ENCODE assay signal across 1 cellular context in the genomic region with DNA sequence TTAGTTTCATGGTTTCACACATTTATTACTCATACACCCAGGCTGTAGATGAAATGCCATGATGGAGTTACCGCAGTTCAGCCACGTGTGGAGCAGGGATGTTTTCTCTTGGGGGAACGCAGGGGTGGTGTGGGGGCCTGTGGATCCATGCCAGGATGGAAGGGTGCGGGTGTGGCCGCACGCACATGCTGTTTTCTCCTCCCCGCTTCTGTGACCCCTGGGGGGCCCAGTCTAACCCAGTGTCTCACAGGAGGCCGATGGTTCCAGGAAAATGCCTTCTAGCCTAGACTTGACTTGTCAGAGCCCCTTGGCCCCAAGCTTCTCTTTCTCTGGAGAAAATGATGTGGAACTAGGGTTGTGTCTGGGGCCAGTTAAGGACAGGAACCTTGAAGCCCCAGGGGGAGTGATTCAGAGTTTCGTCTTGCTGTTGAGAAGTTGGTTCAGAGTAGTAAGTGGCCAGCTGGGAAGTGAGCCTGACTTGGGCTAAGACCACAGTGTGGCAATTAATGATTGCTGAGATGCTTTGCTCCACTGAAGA.
TF ChIP-seq lines count a peak whose summit lies in the region.

No MANE protein-coding gene starts in this region.

TF ChIP-seq in K562, 482 proteins besides CTCF, POLR2A, EP300 and RAD21 (continued from another document):
- TF ChIP-seq EGR1 (conservative IDR thresholded peaks at IDR 0.05) (no peak), YBX1 (IDR thresholded peaks at IDR 0.05) (no peak), SMAD3 (CRISPR knock-in tag; conservative IDR thresholded peaks at IDR 0.05) (no peak), MBD2 (IDR thresholded peaks at IDR 0.05; ENCODE audit: borderline replicate concordance, low read depth) (no peak), KDM2B (CRISPR knock-in tag; IDR thresholded peaks at IDR 0.05) (no peak), NFYB (IDR thresholded peaks at IDR 0.05; ENCODE audit: extremely low read depth, insufficient read length) (no peak), DMBX1 (CRISPR knock-in tag; IDR thresholded peaks at IDR 0.05; ENCODE audit: borderline replicate concordance) (peak; percentile 94), FOSL1 (tag; conservative IDR thresholded peaks at IDR 0.05) (no peak), MYNN (IDR thresholded peaks at IDR 0.05) (no peak), MYNN (CRISPR knock-in tag; IDR thresholded peaks at IDR 0.05) (no peak)
- TF ChIP-seq, protein P1, sequence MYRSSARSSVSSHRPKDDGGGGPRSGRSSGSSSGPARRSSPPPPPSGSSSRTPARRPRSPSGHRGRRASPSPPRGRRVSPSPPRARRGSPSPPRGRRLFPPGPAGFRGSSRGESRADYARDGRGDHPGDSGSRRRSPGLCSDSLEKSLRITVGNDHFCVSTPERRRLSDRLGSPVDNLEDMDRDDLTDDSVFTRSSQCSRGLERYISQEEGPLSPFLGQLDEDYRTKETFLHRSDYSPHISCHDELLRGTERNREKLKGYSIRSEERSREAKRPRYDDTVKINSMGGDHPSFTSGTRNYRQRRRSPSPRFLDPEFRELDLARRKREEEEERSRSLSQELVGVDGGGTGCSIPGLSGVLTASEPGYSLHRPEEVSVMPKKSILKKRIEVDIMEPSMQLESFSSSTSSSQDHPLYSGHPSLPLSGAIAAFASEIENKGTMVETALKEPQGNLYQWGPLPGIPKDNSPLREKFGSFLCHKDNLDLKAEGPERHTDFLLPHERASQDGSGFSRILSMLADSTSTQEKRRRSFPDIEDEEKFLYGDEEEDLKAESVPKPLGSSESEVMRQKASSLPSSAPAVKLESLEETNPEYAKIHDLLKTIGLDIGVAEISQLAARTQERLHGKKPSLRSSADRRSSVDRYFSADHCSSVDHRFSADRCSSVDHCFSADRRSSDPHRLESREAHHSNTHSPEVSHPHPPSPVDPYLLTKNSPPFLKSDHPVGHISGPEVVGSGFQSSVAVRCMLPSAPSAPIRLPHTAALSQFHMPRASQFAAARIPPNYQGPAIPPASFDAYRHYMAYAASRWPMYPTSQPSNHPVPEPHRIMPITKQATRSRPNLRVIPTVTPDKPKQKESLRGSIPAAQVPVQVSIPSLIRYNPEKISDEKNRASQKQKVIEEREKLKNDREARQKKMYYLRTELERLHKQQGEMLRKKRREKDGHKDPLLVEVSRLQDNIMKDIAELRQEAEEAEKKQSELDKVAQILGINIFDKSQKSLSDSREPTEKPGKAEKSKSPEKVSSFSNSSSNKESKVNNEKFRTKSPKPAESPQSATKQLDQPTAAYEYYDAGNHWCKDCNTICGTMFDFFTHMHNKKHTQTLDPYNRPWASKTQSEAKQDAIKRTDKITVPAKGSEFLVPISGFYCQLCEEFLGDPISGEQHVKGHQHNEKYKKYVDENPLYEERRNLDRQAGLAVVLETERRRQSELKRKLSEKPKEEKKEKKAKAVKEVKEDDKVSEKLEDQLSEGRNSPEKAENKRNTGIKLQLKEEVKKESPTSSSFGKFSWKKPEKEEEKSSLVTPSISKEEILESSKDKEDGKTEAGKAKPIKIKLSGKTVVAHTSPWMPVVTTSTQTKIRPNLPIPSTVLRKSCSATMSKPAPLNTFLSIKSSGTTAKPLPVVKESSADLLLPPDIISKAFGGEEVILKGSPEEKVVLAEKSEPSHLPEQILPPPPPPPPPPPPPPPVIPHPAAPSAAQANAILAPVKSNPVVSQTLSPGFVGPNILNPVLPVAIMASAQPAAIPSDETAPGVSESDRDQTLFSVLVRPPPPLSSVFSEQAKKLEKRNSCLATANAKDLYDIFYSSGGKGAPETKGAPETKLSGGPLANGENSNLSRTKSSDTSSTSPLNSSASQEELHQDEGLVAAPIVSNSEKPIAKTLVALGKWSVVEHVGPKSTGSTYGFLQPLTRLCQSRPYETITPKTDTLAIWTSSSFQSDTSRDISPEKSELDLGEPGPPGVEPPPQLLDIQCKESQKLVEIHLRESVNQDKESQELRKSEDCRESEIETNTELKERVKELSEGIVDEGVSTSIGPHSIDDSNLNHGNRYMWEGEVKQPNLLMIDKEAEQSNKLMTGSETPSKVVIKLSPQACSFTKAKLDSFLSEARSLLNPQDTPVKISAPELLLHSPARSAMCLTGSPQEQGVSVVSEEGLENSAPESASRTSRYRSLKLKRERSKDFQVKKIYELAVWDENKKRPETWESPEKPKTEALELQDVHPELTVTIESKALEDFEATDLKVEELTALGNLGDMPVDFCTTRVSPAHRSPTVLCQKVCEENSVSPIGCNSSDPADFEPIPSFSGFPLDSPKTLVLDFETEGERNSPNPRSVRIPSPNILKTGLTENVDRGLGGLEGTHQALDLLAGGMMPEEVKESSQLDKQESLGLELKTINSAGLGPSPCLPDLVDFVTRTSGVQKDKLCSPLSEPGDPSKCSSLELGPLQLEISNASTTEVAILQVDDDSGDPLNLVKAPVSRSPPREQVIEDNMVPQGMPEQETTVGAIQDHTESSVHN (IDR thresholded peaks at IDR 0.05; ENCODE audit: borderline replicate concordance in 1 of 2, low read depth in 1 of 2): no peak
- TF ChIP-seq, protein P2, sequence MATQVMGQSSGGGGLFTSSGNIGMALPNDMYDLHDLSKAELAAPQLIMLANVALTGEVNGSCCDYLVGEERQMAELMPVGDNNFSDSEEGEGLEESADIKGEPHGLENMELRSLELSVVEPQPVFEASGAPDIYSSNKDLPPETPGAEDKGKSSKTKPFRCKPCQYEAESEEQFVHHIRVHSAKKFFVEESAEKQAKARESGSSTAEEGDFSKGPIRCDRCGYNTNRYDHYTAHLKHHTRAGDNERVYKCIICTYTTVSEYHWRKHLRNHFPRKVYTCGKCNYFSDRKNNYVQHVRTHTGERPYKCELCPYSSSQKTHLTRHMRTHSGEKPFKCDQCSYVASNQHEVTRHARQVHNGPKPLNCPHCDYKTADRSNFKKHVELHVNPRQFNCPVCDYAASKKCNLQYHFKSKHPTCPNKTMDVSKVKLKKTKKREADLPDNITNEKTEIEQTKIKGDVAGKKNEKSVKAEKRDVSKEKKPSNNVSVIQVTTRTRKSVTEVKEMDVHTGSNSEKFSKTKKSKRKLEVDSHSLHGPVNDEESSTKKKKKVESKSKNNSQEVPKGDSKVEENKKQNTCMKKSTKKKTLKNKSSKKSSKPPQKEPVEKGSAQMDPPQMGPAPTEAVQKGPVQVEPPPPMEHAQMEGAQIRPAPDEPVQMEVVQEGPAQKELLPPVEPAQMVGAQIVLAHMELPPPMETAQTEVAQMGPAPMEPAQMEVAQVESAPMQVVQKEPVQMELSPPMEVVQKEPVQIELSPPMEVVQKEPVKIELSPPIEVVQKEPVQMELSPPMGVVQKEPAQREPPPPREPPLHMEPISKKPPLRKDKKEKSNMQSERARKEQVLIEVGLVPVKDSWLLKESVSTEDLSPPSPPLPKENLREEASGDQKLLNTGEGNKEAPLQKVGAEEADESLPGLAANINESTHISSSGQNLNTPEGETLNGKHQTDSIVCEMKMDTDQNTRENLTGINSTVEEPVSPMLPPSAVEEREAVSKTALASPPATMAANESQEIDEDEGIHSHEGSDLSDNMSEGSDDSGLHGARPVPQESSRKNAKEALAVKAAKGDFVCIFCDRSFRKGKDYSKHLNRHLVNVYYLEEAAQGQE (CRISPR knock-in tag; IDR thresholded peaks at IDR 0.05; ENCODE audit: low read depth): no peak
